18 cellular contexts compared by ENCODE assay signal in the genomic region with DNA sequence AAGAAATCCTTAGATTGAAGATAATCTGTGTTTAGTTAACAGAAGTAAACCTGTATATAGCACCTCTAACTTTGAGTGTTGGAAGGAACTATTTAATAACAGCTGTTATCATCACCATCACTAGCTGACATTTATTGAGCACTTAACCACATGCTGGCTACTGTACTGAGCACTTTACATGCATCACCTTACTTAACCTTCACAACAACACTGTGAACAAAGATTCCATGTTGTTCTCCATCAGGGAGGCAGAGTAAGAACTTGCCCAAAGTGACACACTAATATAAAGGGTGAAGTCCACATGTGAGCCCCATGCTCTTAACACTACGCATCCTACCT.
"Had no signal": no experiment of that assay in that cellular context is flagged by ENCODE, and none has a peak within 500 bp of the region (broad histone marks: within the 10 kb centered on the region; RNA-seq: fewer than 3 reads in every experiment).

No MANE protein-coding gene starts in this region.

- H3K27ac ChIP-seq: dorsolateral prefrontal cortex, parathyroid adenoma, transverse colon, vagina had no signal

- H3K4me3 ChIP-seq: dorsolateral prefrontal cortex, transverse colon, vagina had no signal

- DNase-seq: activated CD4-positive, alpha-beta T cell treated with anti-CD3 and anti-CD28 coated beads, Interleukin-2, amount 10 ng/mL, durations not matched to agents 7 days and 5 days; activated CD8-positive, alpha-beta memory T cell treated with anti-CD3 and anti-CD28 coated beads for 24 hours; activated naive CD4-positive, alpha-beta T cell treated with Interleukin-2 at 50 U/mL for 16 hours; dorsolateral prefrontal cortex; endodermal cell; erythroblast; hippocampal formation; mammary epithelial cell; naive thymus-derived CD8-positive, alpha-beta T cell; retina; stimulated activated CD4-positive, alpha-beta T cell treated with anti-CD3 and anti-CD28 coated beads, Interleukin-2, amount 100 ng/mL, for 48 hours; substantia nigra; T-helper 9 cell; transverse colon had no signal

- H3K4me1 ChIP-seq: parathyroid adenoma, transverse colon, vagina had no signal

- ATAC-seq: left lobe of liver; naive thymus-derived CD8-positive, alpha-beta T cell had no signal

- H2AFZ ChIP-seq: parathyroid adenoma had no signal

- H3K9ac ChIP-seq: parathyroid adenoma had no signal

- H3K36me3 ChIP-seq: transverse colon, vagina had no signal

- H3K9me3 ChIP-seq: transverse colon, vagina had no signal

- FAIRE-seq: keratinocyte had no signal

- H3K27me3 ChIP-seq: dorsolateral prefrontal cortex, transverse colon, vagina had no signal

- H3K79me2 ChIP-seq: parathyroid adenoma had no signal
